Comparison of ENCODE assay signal across 9 cellular contexts in genomic region chr6:24855389-24856245, GRCh38. TPM values are rescaled to one million over a fixed set of nuclear protein-coding genes. Genes with fewer than 3 reads are reported as not detected.
DNase-seq lines count a peak whose midpoint lies in the region; ATAC-seq, FAIRE-seq and TF ChIP-seq lines count a peak whose summit lies in the region.
"Had no signal": no experiment of that assay in that cellular context is flagged by ENCODE, and none has a peak within 500 bp of the region (broad histone marks: within the 10 kb centered on the region; RNA-seq: fewer than 3 reads in every experiment).

No MANE protein-coding gene starts in this region.

- H3K27me3 ChIP-seq in tibial nerve, result no peaks in the 10 kb centered on the region

- no peaks in the 10 kb centered on the region for H3K9me3 ChIP-seq in tibial nerve

- WGBS in tibial nerve, 2 donors, result 28 to 34% methylated on average over 19 of the region's 19 CpGs

- no peak for ATAC-seq in omental fat pad (ENCODE audit: low FRiP score)

- H3K4me1 ChIP-seq in tibial nerve, result peaks cover 0 to 24% (median 13%) of the 10 kb centered on the region in 4 donors

- no peak for TF ChIP-seq EP300 in tibial nerve (IDR thresholded peaks at IDR 0.05)

- H3K4me3 ChIP-seq in tibial nerve, result no peak overlapping the region

- TF ChIP-seq CTCF in omental fat pad (IDR thresholded peaks at IDR 0.05), result peak in 2 of 3 donors; percentile 50 to 51
- TF ChIP-seq CTCF in tibial nerve (IDR thresholded peaks at IDR 0.05), result peak; percentile 74 to 87 (median 84)

- TF ChIP-seq POLR2A in tibial nerve (IDR thresholded peaks at IDR 0.05), result no peak

- peaks cover 0 to 2% (median 0%) of the 10 kb centered on the region in 3 donors for H3K36me3 ChIP-seq in tibial nerve

- peak; percentile 15 for FAIRE-seq in frontal cortex (lab: Jason Lieb, UNC)

- H3K27ac ChIP-seq in tibial nerve, result peak overlapping the region in 2 of 4 donors; percentile 20 to 73

- DNase-seq in SIG-M5 treated with dmso at 0.1 percent for 504 hours (lab: John Stamatoyannopoulos, UW; ENCODE audit: unreplicated experiment) (peak; percentile 70), SIG-M5 (lab: John Stamatoyannopoulos, UW) (no peak), LoVo (ENCODE audit: low spot score) (peak; percentile 78), SHP77 (lab: John Stamatoyannopoulos, UW) (peak; percentile 64 to 73), frontal cortex (ENCODE audit: low spot score in 2 of 2) (peak; percentile 24 to 65), omental fat pad (ENCODE audit: low spot score) (no peak), tibial nerve (ENCODE audit: low spot score in 2 of 2) (peak; percentile 27 to 81)
- DNase-seq in activated gamma-delta T cell treated with anti-CD3 and anti-CD28 coated beads, Interleukin-2, amount 50 U/mL, for 16 hours (ENCODE audit: low read depth), result peak; percentile 47

RNA-seq across cellular contexts. Expression of gene ARMH2, which starts 56.9 kb away (rescaled TPM):
- not detected for total RNA-seq in frontal cortex
- under 1 TPM in 1 of 4 donors, not detected in 3; 0.84 TPM for total RNA-seq in omental fat pad
- total RNA-seq in tibial nerve, result not detected
- total RNA-seq: urinary bladder had no signal

Comparison
In these comparisons a context has a peak if more than half of its experiments do, and no peak if none do; other contexts are left out.
1. DNase-seq: peak in SIG-M5 treated with dmso at 0.1 percent for 504 hours (single experiment), LoVo (single experiment), SHP77 (2 of 2), activated gamma-delta T cell treated with anti-CD3 and anti-CD28 coated beads, Interleukin-2, amount 50 U/mL, for 16 hours (single experiment), frontal cortex (2 of 2) and tibial nerve (2 of 2); none in SIG-M5 (single experiment) and omental fat pad (single experiment).